Comparison of ENCODE assay signal across 14 cellular contexts in genomic region chr10:61971016-61971350, GRCh38.
DNase-seq lines count a peak whose midpoint lies in the region; ATAC-seq and TF ChIP-seq lines count a peak whose summit lies in the region.
"Had no signal": no experiment of that assay in that cellular context is flagged by ENCODE, and none has a peak within 500 bp of the region (broad histone marks: within the 10 kb centered on the region; RNA-seq: fewer than 3 reads in every experiment).

No MANE protein-coding gene starts in this region.

- intact Hi-C loops in spleen (cut with DNase I; ENCODE audit: low total_unique reads), result no loop called here

- peaks cover 7 to 13% of the 10 kb centered on the region in 2 experiments for H3K36me3 ChIP-seq in SK-N-SH (replicated peaks in 1 of 2; ENCODE audit: control insufficient read depth in 1 of 2, insufficient read depth in 2 of 2, low read length in 1 of 2)
- peaks cover 0 to 26% (median 0%) of the 10 kb centered on the region in 6 donors for H3K36me3 ChIP-seq in spleen

- POLR2A ChIA-PET in SK-N-SH (lab: Yijun Ruan, JAX), result no interaction called here

- H3K9me3 ChIP-seq in SK-N-SH (peaks cover under 1% of the 10 kb centered on the region; the same call in 1 of the 2 replicates), spleen (no peaks in the 10 kb centered on the region)

- TF ChIP-seq RAD21 in SK-N-SH (IDR thresholded peaks at IDR 0.05; ENCODE audit: low read length), result no peak

- ATAC-seq in SK-N-SH treated with all-trans-retinoic acid at 6 μM for 48 hours, result no peak

- H3K27ac ChIP-seq in SK-N-SH (ENCODE audit: low read depth in 2 of 2, low read length in 1 of 2) (peak overlapping the region; percentile 84 to 98), VCaP (0 out of 2 replicates have a peak overlapping the region, but pooled peaks have one; percentile 14), spleen (peak overlapping the region in 7 of 8 donors; percentile 6 to 68 (median 43))

- H3K79me2 ChIP-seq in SK-N-SH (ENCODE audit: insufficient read depth), result peaks cover 42% of the 10 kb centered on the region

- H3K9me2 ChIP-seq in SK-N-SH, result no peaks in the 10 kb centered on the region

- H3K4me3 ChIP-seq in SK-N-SH (ENCODE audit: low read depth in 2 of 2, low read length in 1 of 2) (peak overlapping the region in 1 of 2 experiments; percentile 15; a peak in 1 of 4 replicates), spleen (no peak overlapping the region)
- H3K4me3 ChIP-seq: lung had no signal

- no peak for TF ChIP-seq CTCF in SK-N-SH (IDR thresholded peaks at IDR 0.05)
- no peak for TF ChIP-seq CTCF in VCaP (conservative IDR thresholded peaks at IDR 0.05)
- TF ChIP-seq CTCF in spleen (IDR thresholded peaks at IDR 0.05 in 8 of 11, conservative IDR thresholded peaks at IDR 0.05 in 3 of 11), result no peak

- peaks cover 36% of the 10 kb centered on the region for H3F3A ChIP-seq in SK-N-SH (replicated peaks; ENCODE audit: insufficient read depth)

- TF ChIP-seq POLR2A in spleen (IDR thresholded peaks at IDR 0.05), result no peak

- no peak for DNase-seq in SK-N-SH
- DNase-seq in fibroblast of peridontal ligament (ENCODE audit: extremely low read depth), result peak; percentile 63
- no peak for DNase-seq in spleen
- no peak for DNase-seq in NCI-H146 treated with DMSO at 0.1 percent for 48 hours (lab: John Stamatoyannopoulos, UW; ENCODE audit: unreplicated experiment)
- DNase-seq in NCI-H2107 treated with DMSO at 0.1 percent for 48 hours (lab: John Stamatoyannopoulos, UW; ENCODE audit: unreplicated experiment), result no peak
- DNase-seq in SKM-1 (lab: John Stamatoyannopoulos, UW; ENCODE audit: unreplicated experiment), result no peak
- DNase-seq: 8988T; glutamatergic neuron; NCI-H510A treated with DMSO at 0.1 percent for 48 hours; stimulated activated CD8-positive, alpha-beta memory T cell treated with anti-CD3 and anti-CD28 coated beads, Interleukin-4, amount 100 ng/mL, for 48 hours; SW 1271 had no signal

- H3K27me3 ChIP-seq in SK-N-SH (ENCODE audit: insufficient read depth) (no peaks in the 10 kb centered on the region), spleen (replicated peaks in 1 of 7) (no peaks in the 10 kb centered on the region)

- H3K4me2 ChIP-seq in SK-N-SH, result peak overlapping the region; percentile 43

- H3K4me1 ChIP-seq in SK-N-SH (ENCODE audit: control insufficient read depth in 1 of 2, insufficient read depth in 2 of 2, low read depth in 1 of 2, low read length in 1 of 2), result peaks cover 42 to 46% of the 10 kb centered on the region in 2 experiments
- H3K4me1 ChIP-seq in spleen, result peaks cover 6 to 55% (median 27%) of the 10 kb centered on the region in 6 donors

- CTCF ChIA-PET in SK-N-SH (lab: Yijun Ruan, JAX), result interaction anchor here (0.8 kb wide), 1 partner anchor 73 kb away, joined by 3 read pairs; no protein-coding TSS in a partner anchor

- TF ChIP-seq EP300 in SK-N-SH (IDR thresholded peaks at IDR 0.05; ENCODE audit: borderline replicate concordance in 1 of 2, low read depth in 1 of 2, low read length in 1 of 2), result no peak

- H3K9ac ChIP-seq in SK-N-SH, result peak overlapping the region; percentile 40; the same call in 1 of the 2 replicates

- peak overlapping the region; percentile 40; the same call in 1 of the 2 replicates for H2AFZ ChIP-seq in SK-N-SH (ENCODE audit: low read depth)

- H4K20me1 ChIP-seq in SK-N-SH (ENCODE audit: insufficient read depth), result no peaks in the 10 kb centered on the region

TF ChIP-seq in SK-N-SH, 30 proteins besides CTCF, POLR2A, EP300 and RAD21:
- peak; percentile 52; the same call in 1 of the 2 replicates for TF ChIP-seq NFIC (IDR thresholded peaks at IDR 0.05; ENCODE audit: borderline replicate concordance)
- 0 out of 2 replicates have a peak, but pooled peaks have one; percentile 16 for TF ChIP-seq POLR2AphosphoS5 (IDR thresholded peaks at IDR 0.05; ENCODE audit: low read depth, low read length)
- TF ChIP-seq FOXM1 (IDR thresholded peaks at IDR 0.05; ENCODE audit: low read depth), result no peak

TF ChIP-seq in SK-N-SH treated with all-trans-retinoic acid at 6 μM for 48 hours, 23 proteins besides CTCF, POLR2A, EP300 and RAD21:
- TF ChIP-seq TOX (CRISPR knock-in tag; IDR thresholded peaks at IDR 0.05; ENCODE audit: borderline replicate concordance), result no peak
- TF ChIP-seq ZNF565 (CRISPR knock-in tag; conservative IDR thresholded peaks at IDR 0.05; ENCODE audit: low read depth), result no peak
- no peak for TF ChIP-seq ZNF8 (CRISPR knock-in tag; IDR thresholded peaks at IDR 0.05)
- TF ChIP-seq CSDC2 (CRISPR knock-in tag; IDR thresholded peaks at IDR 0.05), result no peak
TF ChIP-seq in SK-N-SH treated with all-trans-retinoic acid at 6 μM for 48 hours: peak in this region for 0.

Comparison
In these comparisons a context has a peak if more than half of its experiments do, and no peak if none do; other contexts are left out.
1. H3K27ac ChIP-seq: peak in every context shown above with its lines; median percentile 91 in SK-N-SH; 43 in spleen; 14 in VCaP.